ENCODE assay signal across 18 cellular contexts in genomic region chr5:150122536-150123481, GRCh38. TPM values are rescaled to one million over a fixed set of nuclear protein-coding genes. Genes with fewer than 3 reads are reported as not detected.
A peak's percentile ranks its signal among the peaks of the same experiment; 100 is the strongest.
DNase-seq lines count a peak whose midpoint lies in the region; ATAC-seq, FAIRE-seq and TF ChIP-seq lines count a peak whose summit lies in the region.
"Had no signal": no experiment of that assay in that cellular context is flagged by ENCODE, and none has a peak within 500 bp of the region (broad histone marks: within the 10 kb centered on the region; RNA-seq: fewer than 3 reads in every experiment).

No MANE protein-coding gene starts in this region.

- H3K4me2 ChIP-seq in BLaER1 treated with 17β-estradiol and CSF1 and Interleukin-3, amounts not matched to agents 10 nM and 100 nM: peak overlapping the region in 5 of 11 experiments; percentile 3 to 85 (median 56); a peak in 7 of 22 replicates
- H3K4me2 ChIP-seq in OCI-LY7 (ENCODE audit: low read length) (no peak overlapping the region), trophoblast cell (ENCODE audit: low read length) (no peak overlapping the region)
- H3K4me2 ChIP-seq: PC-9 had no signal

- no peak overlapping the region for H2BK5ac ChIP-seq in trophoblast cell (ENCODE audit: low read depth, low read length, poor library complexity)

- no peak overlapping the region for H2BK120ac ChIP-seq in trophoblast cell (ENCODE audit: insufficient read depth, low read length, poor library complexity)

- H4K8ac ChIP-seq in trophoblast cell (ENCODE audit: low read depth, low read length): no peak overlapping the region

- no peak overlapping the region for H3K4ac ChIP-seq in trophoblast cell (ENCODE audit: low read depth, low read length)

- DNase-seq in OCI-LY7 (ENCODE audit: low spot score) (no peak), kidney (peak; percentile 59), trophoblast cell (peak; percentile 48 to 54), pons (ENCODE audit: low spot score) (no peak), endodermal cell (no peak), SW480 (ENCODE audit: low spot score) (no peak)
- DNase-seq: CD4-positive, alpha-beta memory T cell; DMS79; NCI-H146; NCI-H2081 treated with DMSO at 0.1 percent for 48 hours; NCI-H526 had no signal

- H3K27ac ChIP-seq in BLaER1 treated with 17β-estradiol and CSF1 and Interleukin-3, amounts not matched to agents 10 nM and 100 nM: peak overlapping the region in 9 of 11 experiments; percentile 9 to 58 (median 43); a peak in 12 of 22 replicates
- H3K27ac ChIP-seq in OCI-LY7 (ENCODE audit: low read depth, low read length, poor library complexity, severe bottlenecking): no peak overlapping the region
- no peak overlapping the region for H3K27ac ChIP-seq in kidney (ENCODE audit: low read depth in 2 of 2, low read length in 2 of 2)
- no peak overlapping the region for H3K27ac ChIP-seq in trophoblast cell (ENCODE audit: low read depth, low read length)
- no peak overlapping the region for H3K27ac ChIP-seq in endodermal cell (ENCODE audit: low read depth, low read length)
- H3K27ac ChIP-seq: HL-60, PC-9 had no signal

- H2BK12ac ChIP-seq in trophoblast cell (ENCODE audit: low read length): peak overlapping the region; percentile 6

- TF ChIP-seq CTCF in OCI-LY7 (conservative IDR thresholded peaks at IDR 0.05; ENCODE audit: low read length) (peak; percentile 14; the same call in 1 of the 2 replicates), kidney (IDR thresholded peaks at IDR 0.05; ENCODE audit: borderline replicate concordance, extremely low read depth, insufficient read depth) (no peak), endodermal cell (conservative IDR thresholded peaks at IDR 0.05) (no peak)

- H3K4me3 Mint-ChIP-seq in endodermal cell: no peak overlapping the region
- H3K4me3 Mint-ChIP-seq: CD4-positive, alpha-beta memory T cell had no signal

- no peak for FAIRE-seq in kidney (lab: Jason Lieb, UNC)
- FAIRE-seq: GM12878 had no signal

- H3K36me3 ChIP-seq in BLaER1 treated with 17β-estradiol and CSF1 and Interleukin-3, amounts not matched to agents 10 nM and 100 nM: peaks cover 0 to 98% (median 94%) of the 10 kb centered on the region in 11 experiments; a peak in 18 of 22 replicates
- H3K36me3 ChIP-seq in OCI-LY7 (ENCODE audit: insufficient read depth, low read length) (no peaks in the 10 kb centered on the region), kidney (ENCODE audit: control insufficient read depth in 1 of 2, insufficient read depth in 2 of 2, low read length in 2 of 2) (no peaks in the 10 kb centered on the region), trophoblast cell (ENCODE audit: control insufficient read depth in 1 of 2, insufficient read depth in 2 of 2, low read length in 2 of 2) (peaks cover 79 to 88% of the 10 kb centered on the region in 2 experiments), endodermal cell (ENCODE audit: control insufficient read depth, insufficient read depth, low read length) (no peaks in the 10 kb centered on the region)

- H4K20me1 ChIP-seq in BLaER1 treated with 17β-estradiol and CSF1 and Interleukin-3, amounts not matched to agents 10 nM and 100 nM: no peaks in the 10 kb centered on the region
- no peaks in the 10 kb centered on the region for H4K20me1 ChIP-seq in OCI-LY7 (ENCODE audit: insufficient read depth, low read length)

- H3K79me2 ChIP-seq in OCI-LY7 (ENCODE audit: insufficient read depth, low read depth, low read length) (no peaks in the 10 kb centered on the region), trophoblast cell (ENCODE audit: control insufficient read depth, insufficient read depth, low read length, poor library complexity) (no peaks in the 10 kb centered on the region)

- peaks cover 0 to 55% (median 13%) of the 10 kb centered on the region in 10 experiments; a peak in 10 of 20 replicates for H3K4me1 ChIP-seq in BLaER1 treated with 17β-estradiol and CSF1 and Interleukin-3, amounts not matched to agents 10 nM and 100 nM
- H3K4me1 ChIP-seq in OCI-LY7 (ENCODE audit: insufficient read depth, low read length, poor library complexity, severe bottlenecking): no peaks in the 10 kb centered on the region
- H3K4me1 ChIP-seq in kidney (ENCODE audit: control insufficient read depth in 1 of 2, insufficient read depth in 1 of 2, low read depth in 1 of 2, low read length in 2 of 2): no peaks in the 10 kb centered on the region
- peaks cover under 1 to 7% of the 10 kb centered on the region in 2 experiments for H3K4me1 ChIP-seq in trophoblast cell (ENCODE audit: control insufficient read depth in 1 of 2, insufficient read depth in 2 of 2, low read length in 2 of 2)
- peaks cover 3% of the 10 kb centered on the region for H3K4me1 ChIP-seq in endodermal cell (ENCODE audit: control insufficient read depth, insufficient read depth, low read length)

- H3K4me3 ChIP-seq in BLaER1 treated with 17β-estradiol and CSF1 and Interleukin-3, amounts not matched to agents 10 nM and 100 nM: no peak overlapping the region
- no peak overlapping the region for H3K4me3 ChIP-seq in OCI-LY7 (ENCODE audit: low read depth, low read length, poor library complexity, severe bottlenecking)
- H3K4me3 ChIP-seq in kidney (ENCODE audit: low read length in 2 of 2): no peak overlapping the region
- H3K4me3 ChIP-seq in trophoblast cell (ENCODE audit: low read depth, low read length): no peak overlapping the region
- no peak overlapping the region for H3K4me3 ChIP-seq in endodermal cell (ENCODE audit: low read length)
- H3K4me3 ChIP-seq: GM12878, PC-9 had no signal

- POLR2A ChIA-PET in OCI-LY7 (lab: Charles Lee): interaction anchor here (0.5 to 1.0 kb wide), 4 partner anchors 11 to 327 kb away, joined by 3 to 4 read pairs (median 3); no protein-coding TSS in a partner anchor

- H3K23ac ChIP-seq in trophoblast cell (ENCODE audit: low read length): no peak overlapping the region

- peak overlapping the region; percentile 7 for H4K91ac ChIP-seq in trophoblast cell (ENCODE audit: low read depth, low read length)

- CTCF ChIA-PET in OCI-LY7 (lab: Charles Lee; ENCODE audit: unreplicated experiment): interaction anchor here (0.5 kb wide), 1 partner anchor 43 kb away, joined by 4 read pairs; no protein-coding TSS in a partner anchor

- H3K9ac ChIP-seq in BLaER1 treated with 17β-estradiol and CSF1 and Interleukin-3, amounts not matched to agents 10 nM and 100 nM: peak overlapping the region in 8 of 11 experiments; percentile 5 to 28 (median 15); a peak in 7 of 22 replicates
- H3K9ac ChIP-seq in kidney (ENCODE audit: low read length in 2 of 2) (no peak overlapping the region), trophoblast cell (ENCODE audit: low read length) (no peak overlapping the region), endodermal cell (ENCODE audit: extremely low read depth, low read length, poor library complexity, severe bottlenecking) (no peak overlapping the region)

- no CpG with 5 or more reads among the region's 15 CpGs for WGBS in trophoblast cell (ENCODE audit: extremely low coverage, insufficient coverage, insufficient read length)
- 89 to 95% methylated on average over 8 to 15 of the region's 15 CpGs for WGBS in endodermal cell (ENCODE audit: insufficient coverage in 1 of 2, insufficient read length in 1 of 2), 2 experiments

- peaks cover 12% of the 10 kb centered on the region for H3K4me1 Mint-ChIP-seq in endodermal cell
- H3K4me1 Mint-ChIP-seq: CD4-positive, alpha-beta memory T cell had no signal

- BruUV-seq in OCI-LY7 (replicated peaks; lab: Mats Ljungman, UMichigan): no TSS peak

- ATAC-seq in GM21381 (IDR thresholded peaks at IDR 0.05; ENCODE audit: unreplicated experiment): no peak
- ATAC-seq: Right ventricle myocardium inferior had no signal

- peaks cover under 1% of the 10 kb centered on the region for H3K79me1 ChIP-seq in trophoblast cell (ENCODE audit: low read length)

- no peaks in the 10 kb centered on the region for H3K36me3 Mint-ChIP-seq in endodermal cell (ENCODE audit: low read depth)
- H3K36me3 Mint-ChIP-seq: CD4-positive, alpha-beta memory T cell had no signal

- no peak overlapping the region for H2AK5ac ChIP-seq in trophoblast cell (ENCODE audit: low read length)

- H3K9me3 Mint-ChIP-seq in endodermal cell: no peaks in the 10 kb centered on the region
- H3K9me3 Mint-ChIP-seq: CD4-positive, alpha-beta memory T cell had no signal

- H3K27me3 ChIP-seq in BLaER1 treated with 17β-estradiol and CSF1 and Interleukin-3, amounts not matched to agents 10 nM and 100 nM: no peaks in the 10 kb centered on the region
- H3K27me3 ChIP-seq in trophoblast cell (ENCODE audit: insufficient read depth, low read length): no peaks in the 10 kb centered on the region
- no peaks in the 10 kb centered on the region for H3K27me3 ChIP-seq in endodermal cell (ENCODE audit: control insufficient read depth, insufficient read depth, low read length, poor library complexity, severe bottlenecking)

- H3K27me3 Mint-ChIP-seq in endodermal cell (ENCODE audit: insufficient read depth): peaks cover 8% of the 10 kb centered on the region

- H3K14ac ChIP-seq in trophoblast cell (ENCODE audit: low read length): no peak overlapping the region

- H2AFZ ChIP-seq in OCI-LY7 (ENCODE audit: low read length): no peak overlapping the region
- no peak overlapping the region for H2AFZ ChIP-seq in trophoblast cell (ENCODE audit: insufficient read depth, low read length, poor library complexity)
- H2AFZ ChIP-seq: PC-9 had no signal

- H3K9me2 ChIP-seq in OCI-LY7 (ENCODE audit: insufficient read depth, low read length): no peaks in the 10 kb centered on the region

- intact Hi-C loops in OCI-LY7 (cut with micrococcal nuclease; ENCODE audit: unreplicated experiment): no loop called here
- intact Hi-C loops in kidney (cut with DNase I): no loop called here

- no peak overlapping the region for H3K27ac Mint-ChIP-seq in endodermal cell
- H3K27ac Mint-ChIP-seq: CD4-positive, alpha-beta memory T cell had no signal

- no peaks in the 10 kb centered on the region for H3K9me3 ChIP-seq in BLaER1 treated with 17β-estradiol and CSF1 and Interleukin-3, amounts not matched to agents 10 nM and 100 nM (replicated peaks in 1 of 11)
- H3K9me3 ChIP-seq in OCI-LY7 (ENCODE audit: low read length) (no peaks in the 10 kb centered on the region), kidney (ENCODE audit: control insufficient read depth in 1 of 2, low read length in 2 of 2) (no peaks in the 10 kb centered on the region), trophoblast cell (ENCODE audit: insufficient read depth, low read depth, low read length) (peaks cover 7% of the 10 kb centered on the region), endodermal cell (ENCODE audit: control insufficient read depth, low read length) (no peaks in the 10 kb centered on the region)

- H4K12ac ChIP-seq in trophoblast cell (ENCODE audit: low read depth, low read length): no peak overlapping the region

- H3K18ac ChIP-seq in trophoblast cell (ENCODE audit: low read length): no peak overlapping the region

RNA-seq across cellular contexts. Expression of gene PDGFRB, which starts 32.8 kb away (rescaled TPM):
- 0.80 and 3.0 TPM in 2 replicates for total RNA-seq in OCI-LY7 (2014; rRNA removed; shearing (Covaris generic))
- 0.23 TPM in 1 of 2 replicates, not detected in the other for total RNA-seq in OCI-LY7 (2022)
- total RNA-seq in kidney: 104 TPM
- 50.4 TPM for polyA plus RNA-seq in kidney (ENCODE audit: insufficient read depth, low read depth, low replicate concordance)
- 91.3 and 93.4 TPM in 2 replicates for polyA plus RNA-seq in trophoblast cell (2013)
- total RNA-seq in endodermal cell: 1 to 10 TPM; 4.1 to 6.5 TPM
- 18.6 TPM for polyA plus RNA-seq in endodermal cell (2013, experiment 1 of 2)
- 22.1 TPM for polyA plus RNA-seq in endodermal cell (2013, experiment 2 of 2)
- total RNA-seq: CD4-positive, alpha-beta memory T cell; PC-9 had no signal
- polyA plus RNA-seq: CD4-positive, alpha-beta memory T cell had no signal

RNA-seq across cellular contexts. Expression of gene CSF1R, which starts 36.5 kb away (rescaled TPM):
- total RNA-seq in OCI-LY7 (2014; rRNA removed; shearing (Covaris generic)): not detected in 2 replicates
- not detected in 2 replicates for total RNA-seq in OCI-LY7 (2022)
- total RNA-seq in kidney: 55.8 TPM
- 7.5 TPM for polyA plus RNA-seq in kidney (ENCODE audit: insufficient read depth, low read depth, low replicate concordance)
- polyA plus RNA-seq in trophoblast cell (2013): 42.3 and 43.7 TPM in 2 replicates
- not detected for total RNA-seq in endodermal cell
- 0.39 TPM for polyA plus RNA-seq in endodermal cell (2013, experiment 1 of 2)
- not detected for polyA plus RNA-seq in endodermal cell (2013, experiment 2 of 2)

RNA-seq across cellular contexts. Expression of gene CDX1, which starts 43.8 kb away (rescaled TPM):
- not detected in 2 replicates for total RNA-seq in OCI-LY7 (2014; rRNA removed; shearing (Covaris generic))
- not detected in 2 replicates for total RNA-seq in OCI-LY7 (2022)
- not detected for total RNA-seq in kidney
- 0.39 TPM for polyA plus RNA-seq in kidney (ENCODE audit: insufficient read depth, low read depth, low replicate concordance)
- 9.7 and 11.3 TPM in 2 replicates for polyA plus RNA-seq in trophoblast cell (2013)
- total RNA-seq in endodermal cell: not detected
- polyA plus RNA-seq in endodermal cell (2013, experiment 1 of 2): 0.28 TPM
- polyA plus RNA-seq in endodermal cell (2013, experiment 2 of 2): 0.33 TPM
- total RNA-seq: CD4-positive, alpha-beta memory T cell; G401; GM12878; PC-9; Right ventricle myocardium inferior had no signal
- polyA plus RNA-seq: CD4-positive, alpha-beta memory T cell; GM12878 had no signal

Comparison
In these comparisons a context has a peak if more than half of its experiments do, and no peak if none do; other contexts are left out.
1. H3K27ac ChIP-seq: peak in BLaER1 treated with 17β-estradiol and CSF1 and Interleukin-3, amounts not matched to agents 10 nM and 100 nM (9 of 11); none in OCI-LY7 (single experiment), kidney (0 of 2), trophoblast cell (single experiment) and endodermal cell (single experiment).
2. H3K9ac ChIP-seq: peak in BLaER1 treated with 17β-estradiol and CSF1 and Interleukin-3, amounts not matched to agents 10 nM and 100 nM (8 of 11); none in kidney (0 of 2), trophoblast cell (single experiment) and endodermal cell (single experiment).
3. DNase-seq: peak in kidney (single experiment) and trophoblast cell (2 of 2); none in OCI-LY7 (single experiment), pons (single experiment), endodermal cell (single experiment) and SW480 (single experiment).
4. RNA of gene PDGFRB, which starts 32.8 kb away (total RNA-seq): 104 TPM in kidney (single experiment); 4.1 to 6.5 TPM in endodermal cell and 0.23 to 3.0 TPM in OCI-LY7; every median in the first group is over 10 times any median in the second.
5. RNA of gene CSF1R, which starts 36.5 kb away (total RNA-seq): 55.8 TPM in kidney (single experiment); not detected in OCI-LY7 and not detected in endodermal cell; every median in the first group is over 10 times any median in the second.